In genomic region chr9:93059960-93060591, GRCh38 we compare ENCODE assay signal across 1 cellular context.
A peak's percentile ranks its signal among the peaks of the same experiment; 100 is the strongest.
TF ChIP-seq lines count a peak whose summit lies in the region.

No MANE protein-coding gene starts in this region.

TF ChIP-seq in GM12878, 131 proteins besides CTCF, POLR2A, EP300 and RAD21 (continued from another document):
- TF ChIP-seq EED (IDR thresholded peaks at IDR 0.05; ENCODE audit: low read depth) (0 out of 2 replicates have a peak, but pooled peaks have one; percentile 3), TCF3 (IDR thresholded peaks at IDR 0.05; ENCODE audit: borderline replicate concordance, insufficient read depth, low read depth, low read length) (no peak), NR2F1 (conservative IDR thresholded peaks at IDR 0.05) (0 out of 2 replicates have a peak, but pooled peaks have one; percentile 4), ZNF274 (IDR thresholded peaks at IDR 0.05; ENCODE audit: insufficient read depth, insufficient read length) (no peak), CHD4 (IDR thresholded peaks at IDR 0.05) (no peak), POU2F2 (IDR thresholded peaks at IDR 0.05; ENCODE audit: borderline replicate concordance, low read depth, low read length) (no peak), LARP7 (IDR thresholded peaks at IDR 0.05) (0 out of 2 replicates have a peak, but pooled peaks have one; percentile 23), RAD51 (IDR thresholded peaks at IDR 0.05) (0 out of 2 replicates have a peak, but pooled peaks have one; percentile 23)
